Comparison of ENCODE assay signal across 9 cellular contexts in genomic region chr10:114024876-114025609, GRCh38. TPM values are rescaled to one million over a fixed set of nuclear protein-coding genes. Genes with fewer than 3 reads are reported as not detected.
DNase-seq lines count a peak whose midpoint lies in the region; ATAC-seq and TF ChIP-seq lines count a peak whose summit lies in the region.
"Had no signal": no experiment of that assay in that cellular context is flagged by ENCODE, and none has a peak within 500 bp of the region (broad histone marks: within the 10 kb centered on the region; RNA-seq: fewer than 3 reads in every experiment).

No MANE protein-coding gene starts in this region.

- CTCF ChIA-PET in activated CD8-positive, alpha-beta T cell treated with anti-CD3 and anti-CD28 coated beads, Interleukin-2, amount 10 ng/mL, durations not matched to agents 7 days and 5 days (lab: Charles Lee): interaction anchor here (0.7 kb wide), 1 partner anchor 73 kb away, joined by 3 read pairs; no protein-coding TSS in a partner anchor

- ATAC-seq in GM21390 (IDR thresholded peaks at IDR 0.05; ENCODE audit: unreplicated experiment) (peak; percentile 75), HG03558 (IDR thresholded peaks at IDR 0.05; ENCODE audit: extremely low read depth, unreplicated experiment) (peak; percentile 42), sciatic nerve (peak; percentile 76)
- ATAC-seq in activated CD8-positive, alpha-beta T cell treated with anti-CD3 and anti-CD28 coated beads, Interleukin-2, amount 10 ng/mL, durations not matched to agents 7 days and 5 days: peak; percentile 57

- peaks cover 30% of the 10 kb centered on the region for H3K4me1 Mint-ChIP-seq in activated CD8-positive, alpha-beta T cell treated with anti-CD3 and anti-CD28 coated beads, Interleukin-2, amount 10 ng/mL, durations not matched to agents 7 days and 5 days (ENCODE audit: low read depth)

- peaks cover 42% of the 10 kb centered on the region for H3K27me3 Mint-ChIP-seq in activated CD8-positive, alpha-beta T cell treated with anti-CD3 and anti-CD28 coated beads, Interleukin-2, amount 10 ng/mL, durations not matched to agents 7 days and 5 days (ENCODE audit: low read depth)

- H3K27ac Mint-ChIP-seq in activated CD8-positive, alpha-beta T cell treated with anti-CD3 and anti-CD28 coated beads, Interleukin-2, amount 10 ng/mL, durations not matched to agents 7 days and 5 days: peak overlapping the region; percentile 43

- H3K36me3 Mint-ChIP-seq in activated CD8-positive, alpha-beta T cell treated with anti-CD3 and anti-CD28 coated beads, Interleukin-2, amount 10 ng/mL, durations not matched to agents 7 days and 5 days (ENCODE audit: low read depth): peaks cover 8% of the 10 kb centered on the region

- POLR2A ChIA-PET in activated CD8-positive, alpha-beta T cell treated with anti-CD3 and anti-CD28 coated beads, Interleukin-2, amount 10 ng/mL, durations not matched to agents 7 days and 5 days (lab: Charles Lee): interaction anchor here (0.6 to 0.7 kb wide), 2 partner anchors 64 to 101 kb away, joined by 3 to 4 read pairs; no protein-coding TSS in a partner anchor

- intact Hi-C loops in sciatic nerve (cut with DNase I): no loop called here

- no peaks in the 10 kb centered on the region for H3K9me3 Mint-ChIP-seq in activated CD8-positive, alpha-beta T cell treated with anti-CD3 and anti-CD28 coated beads, Interleukin-2, amount 10 ng/mL, durations not matched to agents 7 days and 5 days (ENCODE audit: insufficient read depth)

- no peak for TF ChIP-seq CTCF in GM13976 (IDR thresholded peaks at IDR 0.05; ENCODE audit: borderline replicate concordance, control extremely low read depth, extremely low read depth, insufficient read depth, missing control alignments)

- in situ Hi-C loops in GM13976 (cut with MboI; ENCODE audit: low sequenced_read_pairs, unreplicated experiment): no loop called here

- peak; percentile 67 for DNase-seq in GM13976 (ENCODE audit: low spot score)
- peak; percentile 35 for DNase-seq in activated CD8-positive, alpha-beta T cell treated with anti-CD3 and anti-CD28 coated beads, Interleukin-2, amount 10 ng/mL, durations not matched to agents 7 days and 5 days
- no peak for DNase-seq in sciatic nerve (ENCODE audit: low spot score)
- no peak for DNase-seq in NCI-H774 (lab: John Stamatoyannopoulos, UW)
- DNase-seq in COR-L47 (lab: John Stamatoyannopoulos, UW): no peak
- DNase-seq in activated CD4-positive, alpha-beta T cell treated with anti-CD3 and anti-CD28 coated beads for 4 hours: no peak
- DNase-seq: pancreas had no signal

- no peak overlapping the region for H3K4me3 Mint-ChIP-seq in activated CD8-positive, alpha-beta T cell treated with anti-CD3 and anti-CD28 coated beads, Interleukin-2, amount 10 ng/mL, durations not matched to agents 7 days and 5 days

RNA-seq across cellular contexts. Expression of gene ADRB1, which starts 18.6 kb away (rescaled TPM):
- total RNA-seq in activated CD8-positive, alpha-beta T cell treated with anti-CD3 and anti-CD28 coated beads, Interleukin-2, amount 10 ng/mL, durations not matched to agents 7 days and 5 days: under 1 TPM; 0.29 to 0.45 TPM
- 0.76 TPM for total RNA-seq in sciatic nerve

Comparison
In these comparisons a context has a peak if more than half of its experiments do, and no peak if none do; other contexts are left out.
1. DNase-seq: peak in GM13976 (single experiment) and activated CD8-positive, alpha-beta T cell treated with anti-CD3 and anti-CD28 coated beads, Interleukin-2, amount 10 ng/mL, durations not matched to agents 7 days and 5 days (single experiment); none in sciatic nerve (single experiment), NCI-H774 (single experiment), COR-L47 (single experiment) and activated CD4-positive, alpha-beta T cell treated with anti-CD3 and anti-CD28 coated beads for 4 hours (0 of 2).
2. Peak in every context shown above with its lines, with median percentiles within 50 percentile points of each other: ATAC-seq.